11 cellular contexts compared by ENCODE assay signal in genomic region chr10:122525788-122526187, GRCh38. TPM values are rescaled to one million over a fixed set of nuclear protein-coding genes. Genes with fewer than 3 reads are reported as not detected.
DNase-seq lines count a peak whose midpoint lies in the region; ATAC-seq and TF ChIP-seq lines count a peak whose summit lies in the region.
"Had no signal": no experiment of that assay in that cellular context is flagged by ENCODE, and none has a peak within 500 bp of the region (broad histone marks: within the 10 kb centered on the region; RNA-seq: fewer than 3 reads in every experiment).

No MANE protein-coding gene starts in this region.

- intact Hi-C loops in left ventricle myocardium inferior (cut with micrococcal nuclease) = no loop called here
- intact Hi-C loops in left ventricle myocardium superior (cut with micrococcal nuclease) = no loop called here

- peaks cover 49% of the 10 kb centered on the region for H3K27me3 Mint-ChIP-seq in activated CD8-positive, alpha-beta memory T cell treated with anti-CD3 and anti-CD28 coated beads, Interleukin-2, amount 10 ng/mL, durations not matched to agents 7 days and 5 days

- H3K36me3 ChIP-seq in left ventricle myocardium inferior = no peaks in the 10 kb centered on the region
- H3K36me3 ChIP-seq in WERI-Rb-1 = no peaks in the 10 kb centered on the region
- H3K36me3 ChIP-seq in iPS DF 6.9 (ENCODE audit: control insufficient read depth, insufficient read depth, low read length) = no peaks in the 10 kb centered on the region
- H3K36me3 ChIP-seq: BLaER1 had no signal

- TF ChIP-seq CTCF in left ventricle myocardium inferior (IDR thresholded peaks at IDR 0.05; ENCODE audit: borderline replicate concordance) (peak; percentile 48), WERI-Rb-1 (IDR thresholded peaks at IDR 0.05; ENCODE audit: low read depth, low read length) (peak; percentile 41; the same call in 1 of the 2 replicates)

- H3K4me1 Mint-ChIP-seq in activated CD8-positive, alpha-beta memory T cell treated with anti-CD3 and anti-CD28 coated beads, Interleukin-2, amount 10 ng/mL, durations not matched to agents 7 days and 5 days = peaks cover 16% of the 10 kb centered on the region

- H3K9me3 ChIP-seq in left ventricle myocardium inferior (replicated peaks) (no peaks in the 10 kb centered on the region), WERI-Rb-1 (ENCODE audit: severe bottlenecking) (no peaks in the 10 kb centered on the region), iPS DF 6.9 (ENCODE audit: control insufficient read depth, insufficient read depth, low read length) (no peaks in the 10 kb centered on the region)

- WGBS in iPS DF 6.9 (ENCODE audit: insufficient coverage, insufficient read length) = no CpG with 5 or more reads among the region's 6 CpGs

- CTCF ChIA-PET in activated CD8-positive, alpha-beta memory T cell treated with anti-CD3 and anti-CD28 coated beads, Interleukin-2, amount 10 ng/mL, durations not matched to agents 7 days and 5 days (lab: Charles Lee) = interaction anchor here (1.3 kb wide), 2 partner anchors 40 to 43 kb away, joined by 4 to 7 read pairs; no protein-coding TSS in a partner anchor

- H3K4me3 ChIP-seq in left ventricle myocardium inferior (no peak overlapping the region), WERI-Rb-1 (ENCODE audit: low read depth, low read length) (no peak overlapping the region), iPS DF 6.9 (ENCODE audit: low read length) (no peak overlapping the region)
- H3K4me3 ChIP-seq: BLaER1 had no signal

- no peaks in the 10 kb centered on the region for H3K36me3 Mint-ChIP-seq in activated CD8-positive, alpha-beta memory T cell treated with anti-CD3 and anti-CD28 coated beads, Interleukin-2, amount 10 ng/mL, durations not matched to agents 7 days and 5 days

- no peak overlapping the region for H3K27ac ChIP-seq in left ventricle myocardium inferior (replicated peaks)
- no peak overlapping the region for H3K27ac ChIP-seq in WERI-Rb-1
- no peak overlapping the region for H3K27ac ChIP-seq in iPS DF 6.9 (ENCODE audit: low read length)
- H3K27ac ChIP-seq: BLaER1 had no signal

- H3K9me3 Mint-ChIP-seq in activated CD8-positive, alpha-beta memory T cell treated with anti-CD3 and anti-CD28 coated beads, Interleukin-2, amount 10 ng/mL, durations not matched to agents 7 days and 5 days (ENCODE audit: low read depth) = no peaks in the 10 kb centered on the region

- no peak overlapping the region for H3K4me3 Mint-ChIP-seq in activated CD8-positive, alpha-beta memory T cell treated with anti-CD3 and anti-CD28 coated beads, Interleukin-2, amount 10 ng/mL, durations not matched to agents 7 days and 5 days

- ATAC-seq in left ventricle myocardium superior (no peak), GM18907 (IDR thresholded peaks at IDR 0.05; ENCODE audit: unreplicated experiment) (no peak), HG03571 (IDR thresholded peaks at IDR 0.05; ENCODE audit: unreplicated experiment) (no peak)
- no peak for ATAC-seq in activated CD8-positive, alpha-beta memory T cell treated with anti-CD3 and anti-CD28 coated beads, Interleukin-2, amount 10 ng/mL, durations not matched to agents 7 days and 5 days

- H3K27me3 ChIP-seq in left ventricle myocardium inferior (ENCODE audit: low read depth) (no peaks in the 10 kb centered on the region), WERI-Rb-1 (ENCODE audit: insufficient read depth, low read depth, severe bottlenecking) (no peaks in the 10 kb centered on the region), iPS DF 6.9 (ENCODE audit: control insufficient read depth, insufficient read depth, low read length) (no peaks in the 10 kb centered on the region)
- H3K27me3 ChIP-seq: BLaER1 had no signal

- no peak overlapping the region for H3K27ac Mint-ChIP-seq in activated CD8-positive, alpha-beta memory T cell treated with anti-CD3 and anti-CD28 coated beads, Interleukin-2, amount 10 ng/mL, durations not matched to agents 7 days and 5 days

- DNase-seq in left ventricle myocardium inferior (no peak), left ventricle myocardium superior (no peak), WERI-Rb-1 (peak; percentile 20), iPS DF 6.9 (ENCODE audit: low read depth, low spot score) (peak; percentile 9), CD1c-positive myeloid dendritic cell (ENCODE audit: extremely low spot score) (no peak)
- DNase-seq in activated CD8-positive, alpha-beta memory T cell treated with anti-CD3 and anti-CD28 coated beads, Interleukin-2, amount 10 ng/mL, durations not matched to agents 7 days and 5 days = no peak
- DNase-seq: activated naive CD4-positive, alpha-beta T cell treated with Interleukin-2 at 50 U/mL for 16 hours; NCI-H510A had no signal

- peaks cover 15% of the 10 kb centered on the region for H3K4me1 ChIP-seq in left ventricle myocardium inferior
- H3K4me1 ChIP-seq in iPS DF 6.9 (ENCODE audit: control insufficient read depth, insufficient read depth, low read length) = no peaks in the 10 kb centered on the region

RNA-seq across cellular contexts. Expression of gene DMBT1, which starts 34.8 kb away (rescaled TPM):
- 0.44 TPM for total RNA-seq in left ventricle myocardium inferior
- total RNA-seq in left ventricle myocardium superior = 0.05 TPM
- total RNA-seq in activated CD8-positive, alpha-beta memory T cell treated with anti-CD3 and anti-CD28 coated beads, Interleukin-2, amount 10 ng/mL, durations not matched to agents 7 days and 5 days = not detected

Comparison
In these comparisons a context has a peak if more than half of its experiments do, and no peak if none do; other contexts are left out.
1. DNase-seq: peak in WERI-Rb-1 (single experiment) and iPS DF 6.9 (single experiment); none in left ventricle myocardium inferior (single experiment), left ventricle myocardium superior (single experiment), activated CD8-positive, alpha-beta memory T cell treated with anti-CD3 and anti-CD28 coated beads, Interleukin-2, amount 10 ng/mL, durations not matched to agents 7 days and 5 days (single experiment) and CD1c-positive myeloid dendritic cell (single experiment).